20 cellular contexts compared by ENCODE assay signal in genomic region chr22:34102633-34103032, GRCh38.
"Had no signal": no experiment of that assay in that cellular context is flagged by ENCODE, and none has a peak within 500 bp of the region (broad histone marks: within the 10 kb centered on the region; RNA-seq: fewer than 3 reads in every experiment).

No MANE protein-coding gene starts in this region.

- H3K36me3 ChIP-seq: adrenal gland, cardiac muscle cell, esophagus squamous epithelium, ovary, thoracic aorta had no signal

- H3K4me3 Mint-ChIP-seq: activated B cell treated with CpG ODN at 0.5 μM for 24 hours; activated CD8-positive, alpha-beta T cell treated with anti-CD3 and anti-CD28 coated beads for 36 hours; activated naive CD4-positive, alpha-beta T cell treated with anti-CD3 and anti-CD28 coated beads, Interleukin-2, amount 50 U/mL, for 24 hours; immature natural killer cell; stimulated activated effector memory CD8-positive, alpha-beta T cell treated with anti-CD3 and anti-CD28 coated beads, Interleukin-12 subunit alpha, Interleukin-12 subunit beta, amount 100 ng/mL, for 72 hours had no signal

- H3K4me1 ChIP-seq: adrenal gland had no signal

- H3K4me1 Mint-ChIP-seq: activated naive CD4-positive, alpha-beta T cell treated with anti-CD3 and anti-CD28 coated beads, Interleukin-2, amount 50 U/mL, for 24 hours; immature natural killer cell; stimulated activated effector memory CD8-positive, alpha-beta T cell treated with anti-CD3 and anti-CD28 coated beads, Interleukin-12 subunit alpha, Interleukin-12 subunit beta, amount 100 ng/mL, for 72 hours had no signal

- DNase-seq: activated B cell treated with CpG ODN at 0.5 μM for 24 hours; activated CD4-positive, alpha-beta T cell treated with anti-CD3 and anti-CD28 coated beads for 48 hours; activated CD8-positive, alpha-beta memory T cell treated with anti-CD3 and anti-CD28 coated beads, Interleukin-2, amount 50 U/mL, for 4 hours; activated CD8-positive, alpha-beta T cell treated with anti-CD3 and anti-CD28 coated beads for 36 hours; activated effector memory CD4-positive, alpha-beta T cell treated with anti-CD3 and anti-CD28 coated beads, Interleukin-2, amount 50 U/mL, for 16 hours; activated T-cell treated with anti-CD3 and anti-CD28 coated beads, Interleukin-2, amount 50 U/mL, for 48 hours; adrenal gland; dorsolateral prefrontal cortex; esophagus squamous epithelium; hypothalamus; immature natural killer cell; left cardiac atrium; ovary; stimulated activated CD4-positive, alpha-beta T cell treated with anti-CD3 and anti-CD28 coated beads, Interleukin-2, amount 100 ng/mL, for 24 hours; T-helper 2 cell had no signal

- H3K27me3 Mint-ChIP-seq: activated CD8-positive, alpha-beta T cell treated with anti-CD3 and anti-CD28 coated beads for 36 hours had no signal

- H3K36me3 Mint-ChIP-seq: activated naive CD4-positive, alpha-beta T cell treated with anti-CD3 and anti-CD28 coated beads, Interleukin-2, amount 50 U/mL, for 24 hours had no signal

- H3K4me3 ChIP-seq: adrenal gland, cardiac muscle cell, dorsolateral prefrontal cortex, esophagus squamous epithelium, lung, ovary, thoracic aorta had no signal

- H3K27me3 ChIP-seq: ovary had no signal

- H3K9me3 ChIP-seq: adrenal gland, ovary, thoracic aorta had no signal

- H3K27ac ChIP-seq: adrenal gland, cardiac muscle cell, dorsolateral prefrontal cortex, esophagus squamous epithelium, ovary, thoracic aorta had no signal

- H3K27ac Mint-ChIP-seq: activated B cell treated with CpG ODN at 0.5 μM for 24 hours; activated CD8-positive, alpha-beta T cell treated with anti-CD3 and anti-CD28 coated beads for 36 hours; activated naive CD4-positive, alpha-beta T cell treated with anti-CD3 and anti-CD28 coated beads, Interleukin-2, amount 50 U/mL, for 24 hours; immature natural killer cell; stimulated activated effector memory CD8-positive, alpha-beta T cell treated with anti-CD3 and anti-CD28 coated beads, Interleukin-12 subunit alpha, Interleukin-12 subunit beta, amount 100 ng/mL, for 72 hours had no signal
